ENCODE assay signal across 8 cellular contexts in genomic region chr9:15642369-15642962, GRCh38.
DNase-seq lines count a peak whose midpoint lies in the region; ATAC-seq and TF ChIP-seq lines count a peak whose summit lies in the region.

No MANE protein-coding gene starts in this region.

- no peaks in the 10 kb centered on the region for H3K36me3 Mint-ChIP-seq in stimulated activated memory B cell treated with anti-CD40 and anti-IgM and Interleukin-4, amounts not matched to agents 10 μg/mL and 1 μg/mL and 100 μg/mL, for 72 hours

- POLR2A ChIA-PET in A673 (lab: Charles Lee; ENCODE audit: low non-redundant PET) = no interaction called here

- CTCF ChIA-PET in A673 (lab: Charles Lee) = no interaction called here

- H3K27me3 Mint-ChIP-seq in stimulated activated memory B cell treated with anti-CD40 and anti-IgM and Interleukin-4, amounts not matched to agents 10 μg/mL and 1 μg/mL and 100 μg/mL, for 72 hours = peaks cover 13% of the 10 kb centered on the region

- no peak overlapping the region for H3K27ac ChIP-seq in A673 (ENCODE audit: low read depth, low read length, poor library complexity, severe bottlenecking)
- no peak overlapping the region for H3K27ac ChIP-seq in ascending aorta

- H3K4me3 ChIP-seq in A673 (ENCODE audit: low read depth, low read length, poor library complexity, severe bottlenecking) (no peak overlapping the region), GM12875 (ENCODE audit: low read depth, low read length) (no peak overlapping the region), ascending aorta (no peak overlapping the region)

- intact Hi-C loops in A673 (cut with micrococcal nuclease; ENCODE audit: unreplicated experiment) = no loop called here
- intact Hi-C loops in ascending aorta (cut with DNase I) = no loop called here

- BruUV-seq in A673 (replicated peaks; lab: Mats Ljungman, UMichigan) = no TSS peak

- H3K36me3 ChIP-seq in A673 (ENCODE audit: insufficient read depth, low read length, poor library complexity, severe bottlenecking) (no peaks in the 10 kb centered on the region), ascending aorta (no peaks in the 10 kb centered on the region)

- peak; percentile 52 for TF ChIP-seq CTCF in A673 (conservative IDR thresholded peaks at IDR 0.05; ENCODE audit: low read depth, low read length)
- TF ChIP-seq CTCF in GM12875 (IDR thresholded peaks at IDR 0.05; ENCODE audit: borderline replicate concordance, insufficient read depth, low read depth, low read length) = peak; percentile 26; the same call in 1 of the 2 replicates
- peak in 2 of 3 experiments; percentile 33 to 49 for TF ChIP-seq CTCF in ascending aorta (IDR thresholded peaks at IDR 0.05)

- no peaks in the 10 kb centered on the region for H3K4me1 Mint-ChIP-seq in stimulated activated memory B cell treated with anti-CD40 and anti-IgM and Interleukin-4, amounts not matched to agents 10 μg/mL and 1 μg/mL and 100 μg/mL, for 72 hours

- ATAC-seq in GM21576 (IDR thresholded peaks at IDR 0.05; ENCODE audit: unreplicated experiment) = no peak
- no peak for ATAC-seq in stimulated activated memory B cell treated with anti-CD40 and anti-IgM and Interleukin-4, amounts not matched to agents 10 μg/mL and 1 μg/mL and 100 μg/mL, for 72 hours

- H3K4me1 ChIP-seq in A673 (ENCODE audit: insufficient read depth, low read length, poor library complexity, severe bottlenecking) (no peaks in the 10 kb centered on the region), ascending aorta (no peaks in the 10 kb centered on the region)

- H3K27ac Mint-ChIP-seq in stimulated activated memory B cell treated with anti-CD40 and anti-IgM and Interleukin-4, amounts not matched to agents 10 μg/mL and 1 μg/mL and 100 μg/mL, for 72 hours = no peak overlapping the region

- no peak overlapping the region for H3K4me3 Mint-ChIP-seq in stimulated activated memory B cell treated with anti-CD40 and anti-IgM and Interleukin-4, amounts not matched to agents 10 μg/mL and 1 μg/mL and 100 μg/mL, for 72 hours

- peak; percentile 42 for DNase-seq in A673 (ENCODE audit: low spot score)
- peak; percentile 58 for DNase-seq in NCI-H2107 treated with DMSO at 0.1 percent for 48 hours (lab: John Stamatoyannopoulos, UW; ENCODE audit: unreplicated experiment)
- DNase-seq in ascending aorta (ENCODE audit: low spot score in 2 of 2) = no peak
- peak; percentile 47 for DNase-seq in kidney tubule cell (ENCODE audit: low spot score)
- no peak for DNase-seq in stimulated activated CD4-positive, alpha-beta T cell treated with anti-CD3 and anti-CD28 coated beads, Interleukin-12 subunit alpha, Interleukin-12 subunit beta, amount 100 ng/mL, for 4 hours

- H3K27me3 ChIP-seq in A673 (replicated peaks; ENCODE audit: insufficient read depth, low read depth, low read length, poor library complexity) = no peaks in the 10 kb centered on the region
- no peaks in the 10 kb centered on the region for H3K27me3 ChIP-seq in ascending aorta

- H3K9me3 ChIP-seq in A673 (ENCODE audit: low read depth, low read length, poor library complexity, severe bottlenecking) = no peaks in the 10 kb centered on the region
- no peaks in the 10 kb centered on the region for H3K9me3 ChIP-seq in ascending aorta

- peaks cover 8% of the 10 kb centered on the region for H3K9me3 Mint-ChIP-seq in stimulated activated memory B cell treated with anti-CD40 and anti-IgM and Interleukin-4, amounts not matched to agents 10 μg/mL and 1 μg/mL and 100 μg/mL, for 72 hours

Comparison
In these comparisons a context has a peak if more than half of its experiments do, and no peak if none do; other contexts are left out.
1. DNase-seq: peak in A673 (single experiment), NCI-H2107 treated with DMSO at 0.1 percent for 48 hours (single experiment) and kidney tubule cell (single experiment); none in ascending aorta (0 of 2) and stimulated activated CD4-positive, alpha-beta T cell treated with anti-CD3 and anti-CD28 coated beads, Interleukin-12 subunit alpha, Interleukin-12 subunit beta, amount 100 ng/mL, for 4 hours (single experiment).
2. Peak in every context shown above with its lines, with median percentiles within 50 percentile points of each other: CTCF ChIP-seq.